In genomic region chr16:23949630-23950290, GRCh38 we compare ENCODE assay signal across 9 cellular contexts.
DNase-seq lines count a peak whose midpoint lies in the region; ATAC-seq and TF ChIP-seq lines count a peak whose summit lies in the region.
"Had no signal": no experiment of that assay in that cellular context is flagged by ENCODE, and none has a peak within 500 bp of the region (broad histone marks: within the 10 kb centered on the region; RNA-seq: fewer than 3 reads in every experiment).

No MANE protein-coding gene starts in this region.

- 50 to 80% (median 66%) methylated on average over 5 of the region's 5 CpGs for WGBS in stomach, 5 donors

- TF ChIP-seq POLR2A in stomach (IDR thresholded peaks at IDR 0.05), result no peak

- no peak for ATAC-seq in HG03135 (IDR thresholded peaks at IDR 0.05; ENCODE audit: unreplicated experiment)
- ATAC-seq in GM19395 (IDR thresholded peaks at IDR 0.05; ENCODE audit: unreplicated experiment), result no peak
- ATAC-seq in GM18873 (IDR thresholded peaks at IDR 0.05; ENCODE audit: low FRiP score, unreplicated experiment), result no peak

- TF ChIP-seq CTCF in stomach (IDR thresholded peaks at IDR 0.05), result no peak

- no peak overlapping the region for H3K4me3 ChIP-seq in stomach
- H3K4me3 ChIP-seq: ascending aorta had no signal

- peak overlapping the region; percentile 93 for H3K27ac Mint-ChIP-seq in activated CD4-positive, alpha-beta T cell treated with anti-CD3 and anti-CD28 coated beads, Interleukin-2, amount 10 ng/mL, durations not matched to agents 24 days and 14 days

- peak overlapping the region; percentile 62 for H3K4me3 Mint-ChIP-seq in activated CD4-positive, alpha-beta T cell treated with anti-CD3 and anti-CD28 coated beads, Interleukin-2, amount 10 ng/mL, durations not matched to agents 24 days and 14 days

- peaks cover 66% of the 10 kb centered on the region for H3K4me1 Mint-ChIP-seq in activated CD4-positive, alpha-beta T cell treated with anti-CD3 and anti-CD28 coated beads, Interleukin-2, amount 10 ng/mL, durations not matched to agents 24 days and 14 days

- DNase-seq in HUDEP-2 (lab: John Stamatoyannopoulos, UW; ENCODE audit: unreplicated experiment in 76 of 76) (peak in 53 of 76 experiments; percentile 10 to 69 (median 38)), germinal center (ENCODE audit: low spot score) (peak; percentile 58), stomach (peak; percentile 50), hippocampal formation (lab: John Stamatoyannopoulos, UW) (no peak)
- DNase-seq in activated CD4-positive, alpha-beta T cell treated with anti-CD3 and anti-CD28 coated beads, Interleukin-2, amount 10 ng/mL, durations not matched to agents 24 days and 14 days, result peak; percentile 91

- no peaks in the 10 kb centered on the region for H3K9me3 Mint-ChIP-seq in activated CD4-positive, alpha-beta T cell treated with anti-CD3 and anti-CD28 coated beads, Interleukin-2, amount 10 ng/mL, durations not matched to agents 24 days and 14 days

- no peak for TF ChIP-seq EP300 in stomach (IDR thresholded peaks at IDR 0.05)

- peaks cover 0 to 15% (median 3%) of the 10 kb centered on the region in 3 donors for H3K27me3 ChIP-seq in stomach
- H3K27me3 ChIP-seq: ascending aorta had no signal

- H3K27ac ChIP-seq in stomach, result peak overlapping the region in 3 of 5 donors; percentile 20 to 59 (median 56)
- H3K27ac ChIP-seq: ascending aorta had no signal

- no peaks in the 10 kb centered on the region for H3K9me3 ChIP-seq in stomach
- H3K9me3 ChIP-seq: ascending aorta had no signal

- intact Hi-C loops in activated CD4-positive, alpha-beta T cell treated with anti-CD3 and anti-CD28 coated beads, Interleukin-2, amount 10 ng/mL, durations not matched to agents 24 days and 14 days (cut with micrococcal nuclease), result loop anchor here (1.0 to 5.0 kb wide), 2 partner anchors 10 to 87 kb away; no protein-coding TSS in a partner anchor
- intact Hi-C loops in stomach (cut with DNase I; ENCODE audit: low total_unique reads), result no loop called here

- H3K27me3 Mint-ChIP-seq in activated CD4-positive, alpha-beta T cell treated with anti-CD3 and anti-CD28 coated beads, Interleukin-2, amount 10 ng/mL, durations not matched to agents 24 days and 14 days, result no peaks in the 10 kb centered on the region

- H3K36me3 Mint-ChIP-seq in activated CD4-positive, alpha-beta T cell treated with anti-CD3 and anti-CD28 coated beads, Interleukin-2, amount 10 ng/mL, durations not matched to agents 24 days and 14 days (ENCODE audit: low read depth), result peaks cover 3% of the 10 kb centered on the region

- H3K36me3 ChIP-seq in stomach, result no peaks in the 10 kb centered on the region
- H3K36me3 ChIP-seq: ascending aorta had no signal

- peaks cover 6 to 41% (median 26%) of the 10 kb centered on the region in 4 donors for H3K4me1 ChIP-seq in stomach
- H3K4me1 ChIP-seq: ascending aorta had no signal

Comparison
In these comparisons a context has a peak if more than half of its experiments do, and no peak if none do; other contexts are left out.
1. DNase-seq: peak in HUDEP-2 (53 of 76), activated CD4-positive, alpha-beta T cell treated with anti-CD3 and anti-CD28 coated beads, Interleukin-2, amount 10 ng/mL, durations not matched to agents 24 days and 14 days (single experiment), germinal center (single experiment) and stomach (single experiment); none in hippocampal formation (0 of 2).